12 cellular contexts compared by ENCODE assay signal in the genomic region with DNA sequence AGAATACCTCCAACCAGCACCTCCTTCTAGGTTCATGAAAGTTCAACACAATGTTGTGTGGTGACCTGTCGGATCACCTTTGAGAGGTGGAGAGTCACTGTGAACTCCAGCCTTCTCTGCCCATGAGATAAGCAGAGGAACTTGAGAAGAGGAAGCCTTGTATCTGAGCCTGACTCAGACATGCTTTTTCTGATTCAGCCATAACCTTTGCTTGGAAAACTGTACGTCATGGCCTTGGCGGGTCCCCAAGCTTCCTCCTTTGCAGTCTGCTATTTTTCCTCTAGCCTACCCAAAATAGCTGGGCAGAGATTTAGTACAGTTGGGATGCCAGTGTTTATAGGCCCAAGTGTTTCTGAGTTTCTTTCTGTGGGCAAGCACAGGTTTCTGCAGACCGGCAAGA.
DNase-seq lines count a peak whose midpoint lies in the region; TF ChIP-seq lines count a peak whose summit lies in the region.
"Had no signal": no experiment of that assay in that cellular context is flagged by ENCODE, and none has a peak within 500 bp of the region (broad histone marks: within the 10 kb centered on the region; RNA-seq: fewer than 3 reads in every experiment).

No MANE protein-coding gene starts in this region.

- no peaks in the 10 kb centered on the region for H3K27me3 ChIP-seq in right atrium auricular region

- DNase-seq in HT1080 (ENCODE audit: low read depth) (peak; percentile 69), astrocyte of the spinal cord (ENCODE audit: low read depth, low spot score) (peak; percentile 79), right atrium auricular region (ENCODE audit: low spot score) (peak; percentile 64), putamen (ENCODE audit: low spot score) (peak; percentile 18), SIG-M5 treated with dmso at 0.1 percent for 504 hours (lab: John Stamatoyannopoulos, UW; ENCODE audit: unreplicated experiment) (no peak), NCI-H2029 treated with DMSO at 0.1 percent for 48 hours (lab: John Stamatoyannopoulos, UW) (no peak), D341Med (ENCODE audit: low spot score) (no peak), NCI-H510A treated with DMSO at 0.1 percent for 48 hours (lab: John Stamatoyannopoulos, UW) (no peak)
- DNase-seq: activated CD8-positive, alpha-beta T cell treated with anti-CD3 and anti-CD28 coated beads for 36 hours; CD4-positive, alpha-beta T cell; NCI-H345; stimulated activated naive CD8-positive, alpha-beta T cell treated with anti-CD3 and anti-CD28 coated beads, Interleukin-15, amount 100 ng/mL, for 72 hours had no signal

- peak overlapping the region in 1 of 2 donors; percentile 45 for H3K27ac ChIP-seq in right atrium auricular region

- H3K9me3 ChIP-seq in right atrium auricular region, result no peaks in the 10 kb centered on the region

- H3K4me3 ChIP-seq in astrocyte of the spinal cord (ENCODE audit: low read depth, low read length) (no peak overlapping the region), right atrium auricular region (no peak overlapping the region)

- TF ChIP-seq CTCF in astrocyte of the spinal cord (IDR thresholded peaks at IDR 0.05; ENCODE audit: low read depth, low read length) (no peak), right atrium auricular region (IDR thresholded peaks at IDR 0.05) (no peak)

- H3K4me1 ChIP-seq in right atrium auricular region, result peaks cover 0 to 14% of the 10 kb centered on the region in 2 donors

- no peaks in the 10 kb centered on the region for H3K36me3 ChIP-seq in right atrium auricular region

- in situ Hi-C loops in astrocyte of the spinal cord (cut with HindIII; ENCODE audit: low sequenced_read_pairs), result no loop called here

Comparison
In these comparisons a context has a peak if more than half of its experiments do, and no peak if none do; other contexts are left out.
1. DNase-seq: peak in HT1080 (single experiment), astrocyte of the spinal cord (single experiment), right atrium auricular region (single experiment) and putamen (single experiment); none in SIG-M5 treated with dmso at 0.1 percent for 504 hours (single experiment), NCI-H2029 treated with DMSO at 0.1 percent for 48 hours (single experiment), D341Med (single experiment) and NCI-H510A treated with DMSO at 0.1 percent for 48 hours (single experiment).